Comparison of ENCODE assay signal across 1 cellular context in the genomic region with DNA sequence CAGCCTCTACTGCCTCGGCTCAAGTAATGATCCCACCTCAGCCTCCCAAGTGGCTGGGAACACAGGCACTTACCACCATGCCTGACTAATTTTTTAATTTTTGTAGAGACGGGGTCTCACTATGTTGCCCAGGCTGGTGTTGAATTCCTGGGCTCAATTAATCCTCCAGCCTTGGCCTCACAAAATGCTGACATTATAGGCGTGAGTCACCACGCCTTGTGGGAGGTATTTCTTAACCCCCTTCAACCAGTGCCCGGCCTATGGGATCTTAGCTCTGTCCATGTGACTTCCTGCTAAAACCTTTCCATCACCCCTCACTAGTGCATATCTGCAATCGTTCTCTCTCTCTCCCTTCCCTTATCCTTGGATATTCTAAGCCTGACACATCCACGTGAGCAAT.
TF ChIP-seq lines count a peak whose summit lies in the region.

No MANE protein-coding gene starts in this region.

TF ChIP-seq in GM23338, 12 proteins besides CTCF, POLR2A, EP300 and RAD21 (continued from another document):
- TF ChIP-seq, protein P1, sequence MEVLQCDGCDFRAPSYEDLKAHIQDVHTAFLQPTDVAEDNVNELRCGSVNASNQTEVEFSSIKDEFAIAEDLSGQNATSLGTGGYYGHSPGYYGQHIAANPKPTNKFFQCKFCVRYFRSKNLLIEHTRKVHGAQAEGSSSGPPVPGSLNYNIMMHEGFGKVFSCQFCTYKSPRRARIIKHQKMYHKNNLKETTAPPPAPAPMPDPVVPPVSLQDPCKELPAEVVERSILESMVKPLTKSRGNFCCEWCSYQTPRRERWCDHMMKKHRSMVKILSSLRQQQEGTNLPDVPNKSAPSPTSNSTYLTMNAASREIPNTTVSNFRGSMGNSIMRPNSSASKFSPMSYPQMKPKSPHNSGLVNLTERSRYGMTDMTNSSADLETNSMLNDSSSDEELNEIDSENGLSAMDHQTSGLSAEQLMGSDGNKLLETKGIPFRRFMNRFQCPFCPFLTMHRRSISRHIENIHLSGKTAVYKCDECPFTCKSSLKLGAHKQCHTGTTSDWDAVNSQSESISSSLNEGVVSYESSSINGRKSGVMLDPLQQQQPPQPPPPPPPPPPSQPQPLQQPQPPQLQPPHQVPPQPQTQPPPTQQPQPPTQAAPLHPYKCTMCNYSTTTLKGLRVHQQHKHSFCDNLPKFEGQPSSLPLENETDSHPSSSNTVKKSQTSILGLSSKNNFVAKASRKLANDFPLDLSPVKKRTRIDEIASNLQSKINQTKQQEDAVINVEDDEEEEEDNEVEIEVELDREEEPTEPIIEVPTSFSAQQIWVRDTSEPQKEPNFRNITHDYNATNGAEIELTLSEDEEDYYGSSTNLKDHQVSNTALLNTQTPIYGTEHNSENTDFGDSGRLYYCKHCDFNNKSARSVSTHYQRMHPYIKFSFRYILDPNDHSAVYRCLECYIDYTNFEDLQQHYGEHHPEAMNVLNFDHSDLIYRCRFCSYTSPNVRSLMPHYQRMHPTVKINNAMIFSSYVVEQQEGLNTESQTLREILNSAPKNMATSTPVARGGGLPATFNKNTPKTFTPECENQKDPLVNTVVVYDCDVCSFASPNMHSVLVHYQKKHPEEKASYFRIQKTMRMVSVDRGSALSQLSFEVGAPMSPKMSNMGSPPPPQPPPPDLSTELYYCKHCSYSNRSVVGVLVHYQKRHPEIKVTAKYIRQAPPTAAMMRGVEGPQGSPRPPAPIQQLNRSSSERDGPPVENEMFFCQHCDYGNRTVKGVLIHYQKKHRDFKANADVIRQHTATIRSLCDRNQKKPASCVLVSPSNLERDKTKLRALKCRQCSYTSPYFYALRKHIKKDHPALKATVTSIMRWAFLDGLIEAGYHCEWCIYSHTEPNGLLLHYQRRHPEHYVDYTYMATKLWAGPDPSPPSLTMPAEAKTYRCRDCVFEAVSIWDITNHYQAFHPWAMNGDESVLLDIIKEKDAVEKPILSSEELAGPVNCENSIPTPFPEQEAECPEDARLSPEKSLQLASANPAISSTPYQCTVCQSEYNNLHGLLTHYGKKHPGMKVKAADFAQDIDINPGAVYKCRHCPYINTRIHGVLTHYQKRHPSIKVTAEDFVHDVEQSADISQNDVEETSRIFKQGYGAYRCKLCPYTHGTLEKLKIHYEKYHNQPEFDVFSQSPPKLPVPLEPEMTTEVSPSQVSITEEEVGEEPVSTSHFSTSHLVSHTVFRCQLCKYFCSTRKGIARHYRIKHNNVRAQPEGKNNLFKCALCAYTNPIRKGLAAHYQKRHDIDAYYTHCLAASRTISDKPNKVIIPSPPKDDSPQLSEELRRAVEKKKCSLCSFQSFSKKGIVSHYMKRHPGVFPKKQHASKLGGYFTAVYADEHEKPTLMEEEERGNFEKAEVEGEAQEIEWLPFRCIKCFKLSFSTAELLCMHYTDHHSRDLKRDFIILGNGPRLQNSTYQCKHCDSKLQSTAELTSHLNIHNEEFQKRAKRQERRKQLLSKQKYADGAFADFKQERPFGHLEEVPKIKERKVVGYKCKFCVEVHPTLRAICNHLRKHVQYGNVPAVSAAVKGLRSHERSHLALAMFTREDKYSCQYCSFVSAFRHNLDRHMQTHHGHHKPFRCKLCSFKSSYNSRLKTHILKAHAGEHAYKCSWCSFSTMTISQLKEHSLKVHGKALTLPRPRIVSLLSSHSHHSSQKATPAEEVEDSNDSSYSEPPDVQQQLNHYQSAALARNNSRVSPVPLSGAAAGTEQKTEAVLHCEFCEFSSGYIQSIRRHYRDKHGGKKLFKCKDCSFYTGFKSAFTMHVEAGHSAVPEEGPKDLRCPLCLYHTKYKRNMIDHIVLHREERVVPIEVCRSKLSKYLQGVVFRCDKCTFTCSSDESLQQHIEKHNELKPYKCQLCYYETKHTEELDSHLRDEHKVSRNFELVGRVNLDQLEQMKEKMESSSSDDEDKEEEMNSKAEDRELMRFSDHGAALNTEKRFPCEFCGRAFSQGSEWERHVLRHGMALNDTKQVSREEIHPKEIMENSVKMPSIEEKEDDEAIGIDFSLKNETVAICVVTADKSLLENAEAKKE (CRISPR knock-in tag; IDR thresholded peaks at IDR 0.05), result no peak
- no peak for TF ChIP-seq ZNF331 (CRISPR knock-in tag; IDR thresholded peaks at IDR 0.05; ENCODE audit: low read depth)
- no peak for TF ChIP-seq JUNB (IDR thresholded peaks at IDR 0.05; ENCODE audit: unreplicated experiment)
